In genomic region chr12:14934511-14934910, GRCh38 we compare ENCODE assay signal across 19 cellular contexts. TPM values are rescaled to one million over a fixed set of nuclear protein-coding genes. Genes with fewer than 3 reads are reported as not detected.
DNase-seq lines count a peak whose midpoint lies in the region; ATAC-seq and TF ChIP-seq lines count a peak whose summit lies in the region.
"Had no signal": no experiment of that assay in that cellular context is flagged by ENCODE, and none has a peak within 500 bp of the region (broad histone marks: within the 10 kb centered on the region; RNA-seq: fewer than 3 reads in every experiment).

No MANE protein-coding gene starts in this region.

- peaks cover 38% of the 10 kb centered on the region for H3K4me1 ChIP-seq in hepatocyte (ENCODE audit: insufficient read depth)
- H3K4me1 ChIP-seq in trophoblast cell (ENCODE audit: control insufficient read depth in 1 of 2, insufficient read depth in 2 of 2, low read length in 2 of 2) = peaks cover 18 to 19% of the 10 kb centered on the region in 2 experiments
- H3K4me1 ChIP-seq in naive thymus-derived CD4-positive, alpha-beta T cell (ENCODE audit: control insufficient read depth in 2 of 2, insufficient read depth in 2 of 2, low read length in 2 of 2) = peaks cover 0 to 22% of the 10 kb centered on the region in 2 donors

- no peak overlapping the region for H3K23ac ChIP-seq in trophoblast cell (ENCODE audit: low read length)

- peak overlapping the region; percentile 99 for H2AK5ac ChIP-seq in trophoblast cell (ENCODE audit: low read length)

- peak overlapping the region; percentile 97 for H2BK120ac ChIP-seq in trophoblast cell (ENCODE audit: insufficient read depth, low read length, poor library complexity)

- H3K14ac ChIP-seq in trophoblast cell (ENCODE audit: low read length) = peak overlapping the region; percentile 89

- H3K9me3 Mint-ChIP-seq in natural killer cell = no peaks in the 10 kb centered on the region
- H3K9me3 Mint-ChIP-seq in natural killer cell treated with Interleukin-12 subunit alpha and Interleukin-12 subunit beta and Interleukin-15 and Interleukin-18, amount 100 ng/mL, for 72 hours = no peaks in the 10 kb centered on the region
- H3K9me3 Mint-ChIP-seq in activated CD4-positive, alpha-beta T cell treated with anti-CD3 and anti-CD28 coated beads for 36 hours (ENCODE audit: low read depth) = peaks cover 3% of the 10 kb centered on the region
- peaks cover 0 to 3% (median 0%) of the 10 kb centered on the region in 11 donors for H3K9me3 Mint-ChIP-seq in naive thymus-derived CD4-positive, alpha-beta T cell

- H3K27ac ChIP-seq in hepatocyte (peak overlapping the region; percentile 78), trophoblast cell (ENCODE audit: low read depth, low read length) (peak overlapping the region; percentile 23)
- H3K27ac ChIP-seq in naive thymus-derived CD4-positive, alpha-beta T cell (ENCODE audit: low read depth, low read length) = no peak overlapping the region
- H3K27ac ChIP-seq: C4-2B, KMS-11 had no signal

- WGBS in hepatocyte (ENCODE audit: low lambda C conversion rate, missing lambda C conversion rate) = 88% methylated on average over 2 of the region's 2 CpGs
- no CpG with 5 or more reads among the region's 2 CpGs for WGBS in trophoblast cell (ENCODE audit: extremely low coverage, insufficient coverage, insufficient read length)

- no peaks in the 10 kb centered on the region for H3K9me2 ChIP-seq in hepatocyte (replicated peaks; ENCODE audit: insufficient read depth)

- H4K20me1 ChIP-seq in hepatocyte (ENCODE audit: insufficient read depth, poor library complexity, severe bottlenecking) = no peaks in the 10 kb centered on the region

- peak overlapping the region; percentile 12 to 51 for H3K27ac Mint-ChIP-seq in natural killer cell
- H3K27ac Mint-ChIP-seq in natural killer cell treated with Interleukin-12 subunit alpha and Interleukin-12 subunit beta and Interleukin-15 and Interleukin-18, amount 100 ng/mL, for 72 hours = no peak overlapping the region
- H3K27ac Mint-ChIP-seq in activated CD4-positive, alpha-beta T cell treated with anti-CD3 and anti-CD28 coated beads for 36 hours = no peak overlapping the region
- peak overlapping the region in 1 of 9 donors; percentile 70 for H3K27ac Mint-ChIP-seq in naive thymus-derived CD4-positive, alpha-beta T cell

- H4K91ac ChIP-seq in trophoblast cell (ENCODE audit: low read depth, low read length) = peak overlapping the region; percentile 89

- DNase-seq in natural killer cell (no peak), hepatocyte (ENCODE audit: low spot score) (no peak), trophoblast cell (peak in 1 of 2 donors; percentile 53), NCI-H2227 (lab: John Stamatoyannopoulos, UW; ENCODE audit: unreplicated experiment) (no peak)
- no peak for DNase-seq in natural killer cell treated with Interleukin-12 subunit alpha and Interleukin-12 subunit beta and Interleukin-15 and Interleukin-18, amount 100 ng/mL, for 72 hours (ENCODE audit: low spot score)
- DNase-seq in activated CD4-positive, alpha-beta T cell treated with anti-CD3 and anti-CD28 coated beads for 36 hours = no peak
- DNase-seq in naive thymus-derived CD4-positive, alpha-beta T cell = no peak
- DNase-seq: DMS79 treated with DMSO at 0.1 percent for 48 hours, NCI-H1092, NCI-H187, NCI-H446 treated with DMSO at 0.1 percent for 48 hours, NCI-H748 treated with DMSO at 0.1 percent for 48 hours, Right ventricle myocardium superior had no signal

- no peak overlapping the region for H3K18ac ChIP-seq in trophoblast cell (ENCODE audit: low read length)

- no peak overlapping the region for H4K12ac ChIP-seq in trophoblast cell (ENCODE audit: low read depth, low read length)

- no peak overlapping the region for H2AFZ ChIP-seq in hepatocyte
- H2AFZ ChIP-seq in trophoblast cell (ENCODE audit: insufficient read depth, low read length, poor library complexity) = no peak overlapping the region

- peak overlapping the region; percentile 94 for H2BK5ac ChIP-seq in trophoblast cell (ENCODE audit: low read depth, low read length, poor library complexity)

- H3K36me3 Mint-ChIP-seq in natural killer cell = peaks cover 16% of the 10 kb centered on the region
- peaks cover 20% of the 10 kb centered on the region for H3K36me3 Mint-ChIP-seq in natural killer cell treated with Interleukin-12 subunit alpha and Interleukin-12 subunit beta and Interleukin-15 and Interleukin-18, amount 100 ng/mL, for 72 hours
- H3K36me3 Mint-ChIP-seq in activated CD4-positive, alpha-beta T cell treated with anti-CD3 and anti-CD28 coated beads for 36 hours (ENCODE audit: low read depth) = peaks cover 38% of the 10 kb centered on the region
- H3K36me3 Mint-ChIP-seq in naive thymus-derived CD4-positive, alpha-beta T cell = peaks cover 26 to 72% (median 55%) of the 10 kb centered on the region in 5 donors

- H3K36me3 ChIP-seq in hepatocyte (replicated peaks; ENCODE audit: insufficient read depth, low read depth) (no peaks in the 10 kb centered on the region), trophoblast cell (ENCODE audit: control insufficient read depth in 1 of 2, insufficient read depth in 2 of 2, low read length in 2 of 2) (no peaks in the 10 kb centered on the region)
- H3K36me3 ChIP-seq in naive thymus-derived CD4-positive, alpha-beta T cell (ENCODE audit: control insufficient read depth in 2 of 3, insufficient read depth in 3 of 3, low read length in 3 of 3) = peaks cover 6 to 46% (median 24%) of the 10 kb centered on the region in 3 experiments

- no peak overlapping the region for H3K4me3 Mint-ChIP-seq in natural killer cell
- no peak overlapping the region for H3K4me3 Mint-ChIP-seq in natural killer cell treated with Interleukin-12 subunit alpha and Interleukin-12 subunit beta and Interleukin-15 and Interleukin-18, amount 100 ng/mL, for 72 hours
- no peak overlapping the region for H3K4me3 Mint-ChIP-seq in activated CD4-positive, alpha-beta T cell treated with anti-CD3 and anti-CD28 coated beads for 36 hours
- H3K4me3 Mint-ChIP-seq in naive thymus-derived CD4-positive, alpha-beta T cell = no peak overlapping the region

- H4K8ac ChIP-seq in trophoblast cell (ENCODE audit: low read depth, low read length) = peak overlapping the region; percentile 69

- intact Hi-C loops in natural killer cell (cut with micrococcal nuclease) = no loop called here
- intact Hi-C loops in activated CD4-positive, alpha-beta T cell treated with anti-CD3 and anti-CD28 coated beads for 36 hours (cut with DNase I, micrococcal nuclease) = no loop called here
- intact Hi-C loops in naive thymus-derived CD4-positive, alpha-beta T cell (cut with micrococcal nuclease) = no loop called here

- POLR2A ChIA-PET in activated CD4-positive, alpha-beta T cell treated with anti-CD3 and anti-CD28 coated beads for 36 hours (lab: Charles Lee) = no interaction called here
- POLR2A ChIA-PET in naive thymus-derived CD4-positive, alpha-beta T cell (lab: Charles Lee) = interaction anchor here (0.7 to 8.0 kb wide), 6 partner anchors 11 to 163 kb away, joined by 3 to 60 read pairs (median 5); a partner anchor contains a TSS

- peak overlapping the region; percentile 100 for H2BK12ac ChIP-seq in trophoblast cell (ENCODE audit: low read length)

- CTCF ChIA-PET in activated CD4-positive, alpha-beta T cell treated with anti-CD3 and anti-CD28 coated beads for 36 hours (lab: Charles Lee) = interaction anchor here (0.6 to 1.4 kb wide), 7 partner anchors 11 to 67 kb away, joined by 3 to 4 read pairs (median 3); no protein-coding TSS in a partner anchor
- CTCF ChIA-PET in naive thymus-derived CD4-positive, alpha-beta T cell (lab: Charles Lee) = interaction anchor here (0.6 to 4.7 kb wide), 3 partner anchors 13 to 32 kb away, joined by 3 to 28 read pairs (median 4); partner anchors contain the start of gene ARHGDIB

- no peak for ATAC-seq in natural killer cell
- no peak for ATAC-seq in natural killer cell treated with Interleukin-12 subunit alpha and Interleukin-12 subunit beta and Interleukin-15 and Interleukin-18, amount 100 ng/mL, for 72 hours
- no peak for ATAC-seq in activated CD4-positive, alpha-beta T cell treated with anti-CD3 and anti-CD28 coated beads for 36 hours
- ATAC-seq in GM21367 (IDR thresholded peaks at IDR 0.05; ENCODE audit: unreplicated experiment) = no peak
- no peak for ATAC-seq in naive thymus-derived CD4-positive, alpha-beta T cell
- ATAC-seq: Panc1 had no signal

- TF ChIP-seq CTCF in natural killer cell (IDR thresholded peaks at IDR 0.05) = no peak
- no peak for TF ChIP-seq CTCF in hepatocyte (IDR thresholded peaks at IDR 0.05; ENCODE audit: poor library complexity)

- H3K4me3 ChIP-seq in hepatocyte = no peak overlapping the region
- H3K4me3 ChIP-seq in trophoblast cell (ENCODE audit: low read depth, low read length) = no peak overlapping the region
- no peak overlapping the region for H3K4me3 ChIP-seq in naive thymus-derived CD4-positive, alpha-beta T cell (ENCODE audit: low read length)

- no peaks in the 10 kb centered on the region for H3K9me3 ChIP-seq in hepatocyte (ENCODE audit: low read depth)
- H3K9me3 ChIP-seq in trophoblast cell (ENCODE audit: insufficient read depth, low read depth, low read length) = no peaks in the 10 kb centered on the region
- H3K9me3 ChIP-seq in naive thymus-derived CD4-positive, alpha-beta T cell (ENCODE audit: control insufficient read depth in 2 of 3, low read length in 3 of 3) = no peaks in the 10 kb centered on the region

- H3K4ac ChIP-seq in trophoblast cell (ENCODE audit: low read depth, low read length) = no peak overlapping the region

- H3K79me2 ChIP-seq in hepatocyte (no peaks in the 10 kb centered on the region), trophoblast cell (ENCODE audit: control insufficient read depth, insufficient read depth, low read length, poor library complexity) (no peaks in the 10 kb centered on the region)

- peaks cover 24 to 31% of the 10 kb centered on the region in 2 donors for H3K4me1 Mint-ChIP-seq in natural killer cell
- H3K4me1 Mint-ChIP-seq in natural killer cell treated with Interleukin-12 subunit alpha and Interleukin-12 subunit beta and Interleukin-15 and Interleukin-18, amount 100 ng/mL, for 72 hours (ENCODE audit: low read depth in 2 of 2) = peaks cover 16 to 22% of the 10 kb centered on the region in 2 donors
- H3K4me1 Mint-ChIP-seq in activated CD4-positive, alpha-beta T cell treated with anti-CD3 and anti-CD28 coated beads for 36 hours = peaks cover 23% of the 10 kb centered on the region
- H3K4me1 Mint-ChIP-seq in naive thymus-derived CD4-positive, alpha-beta T cell = peaks cover 14 to 59% (median 48%) of the 10 kb centered on the region in 7 donors

- H3K27me3 Mint-ChIP-seq in natural killer cell (ENCODE audit: low read depth in 2 of 2) = no peaks in the 10 kb centered on the region
- H3K27me3 Mint-ChIP-seq in natural killer cell treated with Interleukin-12 subunit alpha and Interleukin-12 subunit beta and Interleukin-15 and Interleukin-18, amount 100 ng/mL, for 72 hours = no peaks in the 10 kb centered on the region
- no peaks in the 10 kb centered on the region for H3K27me3 Mint-ChIP-seq in activated CD4-positive, alpha-beta T cell treated with anti-CD3 and anti-CD28 coated beads for 36 hours
- no peaks in the 10 kb centered on the region for H3K27me3 Mint-ChIP-seq in naive thymus-derived CD4-positive, alpha-beta T cell

- H3K4me2 ChIP-seq in hepatocyte = no peak overlapping the region
- H3K4me2 ChIP-seq in trophoblast cell (ENCODE audit: low read length) = no peak overlapping the region
- H3K4me2 ChIP-seq: KMS-11 had no signal

- H3K27me3 ChIP-seq in hepatocyte (no peaks in the 10 kb centered on the region), trophoblast cell (ENCODE audit: insufficient read depth, low read length) (no peaks in the 10 kb centered on the region)
- no peaks in the 10 kb centered on the region for H3K27me3 ChIP-seq in naive thymus-derived CD4-positive, alpha-beta T cell (ENCODE audit: control insufficient read depth in 2 of 2, insufficient read depth in 2 of 2, low read length in 2 of 2)

- H3K79me1 ChIP-seq in trophoblast cell (ENCODE audit: low read length) = peaks cover 27% of the 10 kb centered on the region

- H3K9ac ChIP-seq in trophoblast cell (ENCODE audit: low read length) = no peak overlapping the region
- H3K9ac ChIP-seq: KMS-11 had no signal

RNA-seq across cellular contexts. Expression of gene ERP27, which starts 3.8 kb away (rescaled TPM):
- 10 to 100 TPM in 2 of 3 donors, 1 to 10 TPM in 1; 9.8 to 15.2 (median 12.3) TPM for total RNA-seq in natural killer cell
- total RNA-seq in natural killer cell treated with Interleukin-12 subunit alpha and Interleukin-12 subunit beta and Interleukin-15 and Interleukin-18, amount 100 ng/mL, for 72 hours = 1 to 10 TPM; 3.2 to 3.7 TPM
- 48.0 and 49.7 TPM in 2 replicates for total RNA-seq in hepatocyte
- 53.7 and 60.0 TPM in 2 replicates for polyA plus RNA-seq in hepatocyte
- 42.0 and 49.0 TPM in 2 replicates for polyA plus RNA-seq in trophoblast cell (2013)
- 1 to 10 TPM; 1.7 to 2.0 TPM for total RNA-seq in activated CD4-positive, alpha-beta T cell treated with anti-CD3 and anti-CD28 coated beads for 36 hours
- 10 to 100 TPM; 12.6 to 20.3 (median 19.1) TPM for total RNA-seq in naive thymus-derived CD4-positive, alpha-beta T cell
- 1 to 10 TPM; 5.6 to 5.8 TPM for polyA plus RNA-seq in naive thymus-derived CD4-positive, alpha-beta T cell
- total RNA-seq: A172, MCF 10A had no signal

RNA-seq across cellular contexts. Expression of gene ARHGDIB, which starts 26.9 kb away (rescaled TPM):
- total RNA-seq in natural killer cell (100 to 1,000 TPM; 838 to 962 (median 929) TPM), hepatocyte (13.3 and 20.4 TPM in 2 replicates)
- total RNA-seq in natural killer cell treated with Interleukin-12 subunit alpha and Interleukin-12 subunit beta and Interleukin-15 and Interleukin-18, amount 100 ng/mL, for 72 hours = 100 to 1,000 TPM; 412 to 543 TPM
- polyA plus RNA-seq in hepatocyte = 14.2 and 24.5 TPM in 2 replicates
- polyA plus RNA-seq in trophoblast cell (2013) = 144 and 156 TPM in 2 replicates
- 100 to 1,000 TPM; 596 to 912 TPM for total RNA-seq in activated CD4-positive, alpha-beta T cell treated with anti-CD3 and anti-CD28 coated beads for 36 hours
- 1,000 to 10,000 TPM in 1 of 5 experiments, 100 to 1,000 TPM in 4; 776 to 1,263 (median 833) TPM for total RNA-seq in naive thymus-derived CD4-positive, alpha-beta T cell
- polyA plus RNA-seq in naive thymus-derived CD4-positive, alpha-beta T cell = 1,000 to 10,000 TPM; 3,273 to 3,336 TPM

RNA-seq across cellular contexts. Expression of gene PDE6H, which starts 38.3 kb away (rescaled TPM):
- total RNA-seq in natural killer cell (not detected), hepatocyte (not detected in 2 replicates)
- total RNA-seq in natural killer cell treated with Interleukin-12 subunit alpha and Interleukin-12 subunit beta and Interleukin-15 and Interleukin-18, amount 100 ng/mL, for 72 hours = not detected
- polyA plus RNA-seq in hepatocyte = not detected in 2 replicates
- polyA plus RNA-seq in trophoblast cell (2013) = not detected in 2 replicates
- total RNA-seq in activated CD4-positive, alpha-beta T cell treated with anti-CD3 and anti-CD28 coated beads for 36 hours = under 1 TPM in 1 of 2 experiments, not detected in 1; 0.25 TPM
- 1 to 10 TPM in 1 of 5 experiments, not detected in 4; 2.7 TPM for total RNA-seq in naive thymus-derived CD4-positive, alpha-beta T cell
- polyA plus RNA-seq in naive thymus-derived CD4-positive, alpha-beta T cell = not detected
- total RNA-seq: A172, MCF 10A, Right ventricle myocardium superior had no signal

RNA-seq across cellular contexts. Expression of gene MGP, which starts 48.9 kb away (rescaled TPM):
- 1 to 10 TPM in 1 of 3 donors, under 1 TPM in 1, not detected in 1; 0.89 to 1.1 TPM for total RNA-seq in natural killer cell
- total RNA-seq in natural killer cell treated with Interleukin-12 subunit alpha and Interleukin-12 subunit beta and Interleukin-15 and Interleukin-18, amount 100 ng/mL, for 72 hours = not detected
- total RNA-seq in hepatocyte = 115 and 117 TPM in 2 replicates
- polyA plus RNA-seq in hepatocyte = 561 and 646 TPM in 2 replicates
- polyA plus RNA-seq in trophoblast cell (2013) = 0.39 and 0.45 TPM in 2 replicates
- not detected for total RNA-seq in activated CD4-positive, alpha-beta T cell treated with anti-CD3 and anti-CD28 coated beads for 36 hours
- 1 to 10 TPM in 2 of 5 experiments, under 1 TPM in 1, not detected in 2; 0.49 to 4.1 (median 1.7) TPM for total RNA-seq in naive thymus-derived CD4-positive, alpha-beta T cell
- under 1 TPM in 1 of 2 donors, not detected in 1; 0.48 TPM for polyA plus RNA-seq in naive thymus-derived CD4-positive, alpha-beta T cell

Comparison
In these comparisons a context has a peak if more than half of its experiments do, and no peak if none do; other contexts are left out.
1. H3K27ac Mint-ChIP-seq: peak in natural killer cell (2 of 2); none in natural killer cell treated with Interleukin-12 subunit alpha and Interleukin-12 subunit beta and Interleukin-15 and Interleukin-18, amount 100 ng/mL, for 72 hours (0 of 2) and activated CD4-positive, alpha-beta T cell treated with anti-CD3 and anti-CD28 coated beads for 36 hours (single experiment).
2. RNA of gene ARHGDIB, which starts 26.9 kb away (total RNA-seq): 838 to 962 TPM in natural killer cell, 596 to 912 TPM in activated CD4-positive, alpha-beta T cell treated with anti-CD3 and anti-CD28 coated beads for 36 hours, 776 to 1,263 TPM in naive thymus-derived CD4-positive, alpha-beta T cell and 412 to 543 TPM in natural killer cell treated with Interleukin-12 subunit alpha and Interleukin-12 subunit beta and Interleukin-15 and Interleukin-18, amount 100 ng/mL, for 72 hours; 13.3 to 20.4 TPM in hepatocyte; every median in the first group is over 10 times any median in the second.